11 cellular contexts compared by ENCODE assay signal in the genomic region with DNA sequence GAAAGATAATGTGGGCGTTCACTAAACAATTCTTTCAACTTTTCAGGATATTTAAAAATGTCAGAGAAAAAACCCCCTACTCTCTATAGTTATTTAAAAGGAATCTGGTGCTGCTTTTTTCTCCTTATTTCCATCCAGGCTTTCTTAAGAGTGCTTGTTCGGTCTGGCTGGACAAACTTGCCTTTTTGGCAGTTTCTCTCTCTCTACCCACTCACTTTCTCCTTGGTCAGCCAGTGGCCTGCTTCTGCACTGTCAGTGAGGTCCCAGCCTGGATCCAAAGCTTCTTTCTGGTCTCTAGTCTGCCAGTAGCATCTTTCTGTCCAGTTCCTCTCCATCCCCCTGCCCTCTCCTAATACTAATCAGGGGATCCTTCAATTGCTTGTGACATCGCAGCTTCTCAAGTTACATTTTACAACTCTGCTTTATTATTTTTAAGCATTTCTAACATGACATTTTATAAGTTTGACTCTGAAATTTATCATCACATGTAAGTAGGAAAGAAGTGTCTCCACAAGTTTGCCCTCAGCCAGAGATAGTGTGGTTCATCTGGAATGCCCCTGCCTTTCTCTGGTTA. TPM values are rescaled to one million over a fixed set of nuclear protein-coding genes. Genes with fewer than 3 reads are reported as not detected.
DNase-seq lines count a peak whose midpoint lies in the region; ATAC-seq and TF ChIP-seq lines count a peak whose summit lies in the region.
"Had no signal": no experiment of that assay in that cellular context is flagged by ENCODE, and none has a peak within 500 bp of the region (broad histone marks: within the 10 kb centered on the region; RNA-seq: fewer than 3 reads in every experiment).

No MANE protein-coding gene starts in this region.

- no TSS peak for BruUV-seq in OCI-LY7 (replicated peaks; lab: Mats Ljungman, UMichigan)

- H3K4me3 ChIP-seq in RWPE2 (ENCODE audit: severe bottlenecking) (no peak overlapping the region), osteoblast (ENCODE audit: insufficient read depth, low read length) (peak overlapping the region; percentile 5), OCI-LY7 (ENCODE audit: low read depth, low read length, poor library complexity, severe bottlenecking) (no peak overlapping the region)

- POLR2A ChIA-PET in OCI-LY7 (lab: Charles Lee): no interaction called here

- H3K27ac Mint-ChIP-seq in CD14-positive monocyte: peak overlapping the region in 6 of 7 donors; percentile 50 to 84 (median 69)

- H3K4me2 ChIP-seq in osteoblast (ENCODE audit: insufficient read depth, low read length): peak overlapping the region; percentile 52
- H3K4me2 ChIP-seq in OCI-LY7 (ENCODE audit: low read length): no peak overlapping the region

- H3K27me3 ChIP-seq in RWPE2 (ENCODE audit: insufficient read depth, poor library complexity, severe bottlenecking) (no peaks in the 10 kb centered on the region), osteoblast (ENCODE audit: insufficient read depth, low read length) (no peaks in the 10 kb centered on the region)

- H2AFZ ChIP-seq in osteoblast (ENCODE audit: low read length) (no peak overlapping the region), OCI-LY7 (ENCODE audit: low read length) (no peak overlapping the region)

- H4K20me1 ChIP-seq in osteoblast (ENCODE audit: insufficient read depth, low read length) (peaks cover 5% of the 10 kb centered on the region), OCI-LY7 (ENCODE audit: insufficient read depth, low read length) (no peaks in the 10 kb centered on the region; the same call in 1 of the 2 replicates)

- 0 out of 3 replicates have a peak, but pooled peaks have one; percentile 7 for ATAC-seq in RWPE2 (ENCODE audit: low read depth)
- ATAC-seq in HG03159 (IDR thresholded peaks at IDR 0.05; ENCODE audit: unreplicated experiment): no peak
- no peak for ATAC-seq in HG03469 (IDR thresholded peaks at IDR 0.05; ENCODE audit: unreplicated experiment)

- TF ChIP-seq CTCF in CD14-positive monocyte (IDR thresholded peaks at IDR 0.05) (no peak), RWPE2 (IDR thresholded peaks at IDR 0.05; ENCODE audit: poor library complexity, severe bottlenecking) (no peak), osteoblast (IDR thresholded peaks at IDR 0.05; ENCODE audit: extremely low read depth, low read depth, low read length) (no peak), OCI-LY7 (conservative IDR thresholded peaks at IDR 0.05; ENCODE audit: low read length) (no peak)

- H3K4me1 Mint-ChIP-seq in CD14-positive monocyte: peaks cover 65% of the 10 kb centered on the region

- no peaks in the 10 kb centered on the region for H3K9me3 Mint-ChIP-seq in CD14-positive monocyte

- DNase-seq in CD14-positive monocyte (ENCODE audit: low spot score) (no peak), RWPE2 (ENCODE audit: low spot score) (no peak), fibroblast of peridontal ligament (ENCODE audit: extremely low read depth) (peak; percentile 32), osteoblast (ENCODE audit: insufficient read length, low spot score, missing footprints) (peak; percentile 61), DMS114 treated with DMSO at 0.1 percent for 48 hours (lab: John Stamatoyannopoulos, UW; ENCODE audit: unreplicated experiment) (no peak), OCI-LY7 (ENCODE audit: low spot score) (no peak)
- DNase-seq: Kasumi-1; stimulated activated CD4-positive, alpha-beta T cell treated with anti-CD3 and anti-CD28 coated beads, Interleukin-12 subunit alpha, Interleukin-12 subunit beta, amount 100 ng/mL, for 4 hours; substantia nigra had no signal

- H3K27ac ChIP-seq in RWPE2 (ENCODE audit: poor library complexity, severe bottlenecking) (peak overlapping the region; percentile 48), osteoblast (ENCODE audit: low read depth, low read length) (peak overlapping the region; percentile 51), OCI-LY7 (ENCODE audit: low read depth, low read length, poor library complexity, severe bottlenecking) (no peak overlapping the region)

- H3K4me1 ChIP-seq in RWPE2 (ENCODE audit: insufficient read depth, poor library complexity, severe bottlenecking): peaks cover 46% of the 10 kb centered on the region
- peaks cover 47% of the 10 kb centered on the region for H3K4me1 ChIP-seq in osteoblast (ENCODE audit: insufficient read depth, low read length)
- no peaks in the 10 kb centered on the region for H3K4me1 ChIP-seq in OCI-LY7 (ENCODE audit: insufficient read depth, low read length, poor library complexity, severe bottlenecking)

- H3K36me3 ChIP-seq in RWPE2 (ENCODE audit: low read depth) (peaks cover 16% of the 10 kb centered on the region; the same call in 1 of the 2 replicates), osteoblast (ENCODE audit: insufficient read depth, low read length) (no peaks in the 10 kb centered on the region), OCI-LY7 (ENCODE audit: insufficient read depth, low read length) (0 out of 2 replicates have a peak, but pooled peaks cover 7% of the 10 kb centered on the region)

- no peaks in the 10 kb centered on the region for H3K27me3 Mint-ChIP-seq in CD14-positive monocyte (ENCODE audit: low read depth in 3 of 3)

- CTCF ChIA-PET in OCI-LY7 (lab: Charles Lee; ENCODE audit: unreplicated experiment): no interaction called here

- no peaks in the 10 kb centered on the region for H3K9me2 ChIP-seq in OCI-LY7 (ENCODE audit: insufficient read depth, low read length)

- H3K9me3 ChIP-seq in RWPE2 (ENCODE audit: severe bottlenecking) (no peaks in the 10 kb centered on the region), osteoblast (ENCODE audit: low read depth, low read length) (no peaks in the 10 kb centered on the region), OCI-LY7 (ENCODE audit: low read length) (no peaks in the 10 kb centered on the region)

- intact Hi-C loops in CD14-positive monocyte (cut with micrococcal nuclease) (no loop called here), OCI-LY7 (cut with micrococcal nuclease; ENCODE audit: unreplicated experiment) (no loop called here)

- no peak overlapping the region for H3K4me3 Mint-ChIP-seq in CD14-positive monocyte

- peaks cover 39% of the 10 kb centered on the region for H3K79me2 ChIP-seq in osteoblast (ENCODE audit: insufficient read depth, low read length)
- H3K79me2 ChIP-seq in OCI-LY7 (ENCODE audit: insufficient read depth, low read depth, low read length): peaks cover 25% of the 10 kb centered on the region; the same call in 1 of the 2 replicates

- peaks cover 0 to 5% of the 10 kb centered on the region in 2 donors for H3K36me3 Mint-ChIP-seq in CD14-positive monocyte

RNA-seq across cellular contexts. Expression of a gene that starts 50.4 kb away (rescaled TPM):
- 10 to 100 TPM; 10.5 to 25.5 TPM for polyA plus RNA-seq in CD14-positive monocyte
- total RNA-seq in osteoblast: 26.8 and 37.7 TPM in 2 replicates
- total RNA-seq in OCI-LY7 (2014; rRNA removed; shearing (Covaris generic)): 14.9 and 15.8 TPM in 2 replicates
- 43.4 and 45.6 TPM in 2 replicates for total RNA-seq in OCI-LY7 (2022)

Comparison
In these comparisons a context has a peak if more than half of its experiments do, and no peak if none do; other contexts are left out.
1. DNase-seq: peak in fibroblast of peridontal ligament (single experiment) and osteoblast (single experiment); none in CD14-positive monocyte (single experiment), RWPE2 (single experiment), DMS114 treated with DMSO at 0.1 percent for 48 hours (single experiment) and OCI-LY7 (single experiment).